In genomic region chr2:233013027-233013461, GRCh38 we compare ENCODE assay signal across 1 cellular context.
TF ChIP-seq lines count a peak whose summit lies in the region.

Gene NGEF (minus strand): TSS chr2:233013256. CDS start chr2:232974890, 38,366 bp downstream.

TF ChIP-seq in HepG2, 621 proteins besides CTCF, POLR2A, EP300 and RAD21 (continued from another document and continues in another):
- no peak; the same call in 1 of the 2 replicates for TF ChIP-seq ZNF501 (CRISPR knock-in tag; IDR thresholded peaks at IDR 0.05)
- TF ChIP-seq SMYD3 (CRISPR knock-in tag; IDR thresholded peaks at IDR 0.05) = peak; percentile 84; the same call in 1 of the 2 replicates
- TF ChIP-seq NFYB (CRISPR knock-in tag; IDR thresholded peaks at IDR 0.05) = peak; percentile 36
- no peak for TF ChIP-seq ZNF576 (CRISPR knock-in tag; IDR thresholded peaks at IDR 0.05)
- no peak for TF ChIP-seq KAT2B (IDR thresholded peaks at IDR 0.05; ENCODE audit: borderline replicate concordance, low read depth, low read length)
- TF ChIP-seq SALL2 (CRISPR knock-in tag; IDR thresholded peaks at IDR 0.05) = peak; percentile 55; the same call in 1 of the 2 replicates
- peak; percentile 73 for TF ChIP-seq XRCC5 (optimal IDR thresholded peaks at IDR 0.05; ENCODE audit: low read length)
- peak; percentile 74 for TF ChIP-seq PHF5A (CRISPR knock-in tag; IDR thresholded peaks at IDR 0.05; ENCODE audit: low read depth, unreplicated experiment)
- TF ChIP-seq USF2 (IDR thresholded peaks at IDR 0.05; ENCODE audit: low read depth, low read length) = no peak
- TF ChIP-seq USF2 (CRISPR knock-in tag; IDR thresholded peaks at IDR 0.05; ENCODE audit: borderline replicate concordance) = no peak
- no peak; the same call in 1 of the 2 replicates for TF ChIP-seq ZNF619 (CRISPR knock-in tag; IDR thresholded peaks at IDR 0.05)
- TF ChIP-seq ZNF558 (CRISPR knock-in tag; IDR thresholded peaks at IDR 0.05; ENCODE audit: borderline replicate concordance) = 0 out of 2 replicates have a peak, but pooled peaks have one; percentile 26
- TF ChIP-seq ZNF691 (CRISPR knock-in tag; IDR thresholded peaks at IDR 0.05; ENCODE audit: borderline replicate concordance, low read depth) = peak; percentile 87; the same call in 1 of the 2 replicates
- TF ChIP-seq HMGA1 (CRISPR knock-in tag; conservative IDR thresholded peaks at IDR 0.05) = no peak
- no peak for TF ChIP-seq ZNF160 (CRISPR knock-in tag; IDR thresholded peaks at IDR 0.05)
- no peak for TF ChIP-seq ZBTB1 (CRISPR knock-in tag; IDR thresholded peaks at IDR 0.05; ENCODE audit: borderline replicate concordance)
- TF ChIP-seq SNAI1 (CRISPR knock-in tag; IDR thresholded peaks at IDR 0.05; ENCODE audit: borderline replicate concordance) = no peak
- peak; percentile 97 for TF ChIP-seq GATAD2A (CRISPR knock-in tag; IDR thresholded peaks at IDR 0.05)
- TF ChIP-seq CAMTA2 (CRISPR knock-in tag; IDR thresholded peaks at IDR 0.05; ENCODE audit: borderline replicate concordance) = no peak
- TF ChIP-seq ZBTB7B (CRISPR knock-in tag; IDR thresholded peaks at IDR 0.05) = peak; percentile 91
- TF ChIP-seq SIN3B (IDR thresholded peaks at IDR 0.05; ENCODE audit: low read length) = no peak
- 0 out of 2 replicates have a peak, but pooled peaks have one; percentile 48 for TF ChIP-seq ZNF674 (CRISPR knock-in tag; IDR thresholded peaks at IDR 0.05; ENCODE audit: low read depth)
- no peak for TF ChIP-seq ZFAT (CRISPR knock-in tag; conservative IDR thresholded peaks at IDR 0.05)
- no peak for TF ChIP-seq SRSF9 (IDR thresholded peaks at IDR 0.05; ENCODE audit: borderline replicate concordance, insufficient read depth, low read depth, low read length, poor library complexity, severe bottlenecking)
- TF ChIP-seq DZIP1 (CRISPR knock-in tag; IDR thresholded peaks at IDR 0.05) = no peak
- TF ChIP-seq ATF1 (CRISPR knock-in tag; IDR thresholded peaks at IDR 0.05) = no peak
- TF ChIP-seq ZNF431 (CRISPR knock-in tag; IDR thresholded peaks at IDR 0.05; ENCODE audit: borderline replicate concordance, low read depth) = no peak
- no peak for TF ChIP-seq PLSCR1 (CRISPR knock-in tag; IDR thresholded peaks at IDR 0.05; ENCODE audit: borderline replicate concordance)
- TF ChIP-seq ELK4 (CRISPR knock-in tag; IDR thresholded peaks at IDR 0.05; ENCODE audit: borderline replicate concordance) = no peak
- TF ChIP-seq NONO (IDR thresholded peaks at IDR 0.05) = no peak
- peak; percentile 90 for TF ChIP-seq NONO (CRISPR knock-in tag; conservative IDR thresholded peaks at IDR 0.05)
- no peak for TF ChIP-seq ZSCAN22 (CRISPR knock-in tag; IDR thresholded peaks at IDR 0.05)
- TF ChIP-seq XBP1 (CRISPR knock-in tag; IDR thresholded peaks at IDR 0.05) = no peak
- TF ChIP-seq MXD4 (CRISPR knock-in tag; IDR thresholded peaks at IDR 0.05) = peak; percentile 64; the same call in 1 of the 2 replicates
- peak; percentile 79; the same call in 1 of the 2 replicates for TF ChIP-seq ZNF451 (CRISPR knock-in tag; IDR thresholded peaks at IDR 0.05)
- no peak for TF ChIP-seq CBX1 (IDR thresholded peaks at IDR 0.05; ENCODE audit: low read depth)
- TF ChIP-seq ZNF879 (CRISPR knock-in tag; IDR thresholded peaks at IDR 0.05) = no peak
- TF ChIP-seq PHF21A (CRISPR knock-in tag; IDR thresholded peaks at IDR 0.05) = peak; percentile 90
- peak; percentile 83 for TF ChIP-seq NCOA2 (CRISPR knock-in tag; IDR thresholded peaks at IDR 0.05)
- TF ChIP-seq FOXO1 (CRISPR knock-in tag; IDR thresholded peaks at IDR 0.05) = peak; percentile 97
- no peak for TF ChIP-seq ETS1 (CRISPR knock-in tag; IDR thresholded peaks at IDR 0.05)
- TF ChIP-seq CREB3 (CRISPR knock-in tag; IDR thresholded peaks at IDR 0.05) = 0 out of 2 replicates have a peak, but pooled peaks have one; percentile 13
- TF ChIP-seq ZNF33A (CRISPR knock-in tag; IDR thresholded peaks at IDR 0.05; ENCODE audit: borderline replicate concordance) = no peak
- TF ChIP-seq PAWR (CRISPR knock-in tag; IDR thresholded peaks at IDR 0.05; ENCODE audit: borderline replicate concordance) = no peak
- TF ChIP-seq ZNF337 (CRISPR knock-in tag; IDR thresholded peaks at IDR 0.05; ENCODE audit: borderline replicate concordance, low read depth) = peak; percentile 89; the same call in 1 of the 2 replicates
- TF ChIP-seq ZSCAN9 (CRISPR knock-in tag; IDR thresholded peaks at IDR 0.05; ENCODE audit: borderline replicate concordance) = peak; percentile 90
- TF ChIP-seq ZNF343 (CRISPR knock-in tag; IDR thresholded peaks at IDR 0.05) = peak; percentile 56; the same call in 1 of the 2 replicates
- no peak for TF ChIP-seq CHCHD3 (CRISPR knock-in tag; IDR thresholded peaks at IDR 0.05)
- peak; percentile 91 for TF ChIP-seq ZNF12 (CRISPR knock-in tag; IDR thresholded peaks at IDR 0.05)
- TF ChIP-seq RFX3 (CRISPR knock-in tag; IDR thresholded peaks at IDR 0.05) = no peak
- TF ChIP-seq NR1H2 (CRISPR knock-in tag; IDR thresholded peaks at IDR 0.05; ENCODE audit: borderline replicate concordance, low read depth) = no peak
- TF ChIP-seq BRD4 (CRISPR knock-in tag; IDR thresholded peaks at IDR 0.05) = peak; percentile 55; the same call in 1 of the 2 replicates
- TF ChIP-seq DPF2 (CRISPR knock-in tag; IDR thresholded peaks at IDR 0.05; ENCODE audit: borderline replicate concordance, low read depth) = peak; percentile 94
- 0 out of 2 replicates have a peak, but pooled peaks have one; percentile 6 for TF ChIP-seq ZNF607 (CRISPR knock-in tag; IDR thresholded peaks at IDR 0.05; ENCODE audit: borderline replicate concordance)
- TF ChIP-seq RFXANK (CRISPR knock-in tag; IDR thresholded peaks at IDR 0.05) = 0 out of 2 replicates have a peak, but pooled peaks have one; percentile 48
- peak; percentile 84 for TF ChIP-seq ATF2 (CRISPR knock-in tag; IDR thresholded peaks at IDR 0.05)
- TF ChIP-seq MAZ (IDR thresholded peaks at IDR 0.05; ENCODE audit: borderline replicate concordance, low read depth, low read length) = peak; percentile 32; the same call in 1 of the 2 replicates
- no peak for TF ChIP-seq MAZ (CRISPR knock-in tag; IDR thresholded peaks at IDR 0.05; ENCODE audit: low read depth)
- no peak for TF ChIP-seq ZNF660 (CRISPR knock-in tag; IDR thresholded peaks at IDR 0.05; ENCODE audit: borderline replicate concordance, low read depth)
- no peak for TF ChIP-seq ZFP37 (CRISPR knock-in tag; IDR thresholded peaks at IDR 0.05; ENCODE audit: borderline replicate concordance)
- no peak for TF ChIP-seq ATF7 (IDR thresholded peaks at IDR 0.05)
- peak; percentile 78 for TF ChIP-seq ATF7 (CRISPR knock-in tag; IDR thresholded peaks at IDR 0.05)
- peak; percentile 90; the same call in 1 of the 2 replicates for TF ChIP-seq ZNF772 (CRISPR knock-in tag; IDR thresholded peaks at IDR 0.05)
- peak; percentile 76; the same call in 1 of the 2 replicates for TF ChIP-seq IRX3 (CRISPR knock-in tag; IDR thresholded peaks at IDR 0.05; ENCODE audit: borderline replicate concordance, low read depth)
- no peak for TF ChIP-seq ZFP36 (IDR thresholded peaks at IDR 0.05; ENCODE audit: borderline replicate concordance, low read depth, low read length, partially characterized antibody)
- peak; percentile 67 for TF ChIP-seq SPEN (CRISPR knock-in tag; IDR thresholded peaks at IDR 0.05; ENCODE audit: low read depth)
